ENCODE assay signal across 1 cellular context in genomic region chr10:110918633-110919348, GRCh38.
A peak's percentile ranks its signal among the peaks of the same experiment; 100 is the strongest.
TF ChIP-seq lines count a peak whose summit lies in the region.

BBIP1 (minus strand) TSS chr10:110919180; CDS start chr10:110918157, 1,023 bp downstream.

TF ChIP-seq in K562, 482 proteins besides CTCF, POLR2A, EP300 and RAD21 (continued from another document and continues in another):
- TF ChIP-seq FOXO4 (CRISPR knock-in tag; IDR thresholded peaks at IDR 0.05) (no peak), POLR2B (IDR thresholded peaks at IDR 0.05; ENCODE audit: low read depth, partially characterized antibody) (peak; percentile 71), NONO (IDR thresholded peaks at IDR 0.05; ENCODE audit: low read depth in 2 of 2, low read length in 1 of 2) (peak in 1 of 2 experiments; percentile 41; a peak in 1 of 4 replicates), GTF2E2 (tag; IDR thresholded peaks at IDR 0.05) (no peak), PHF20 (IDR thresholded peaks at IDR 0.05; ENCODE audit: partially characterized antibody) (peak; percentile 67), C11orf30 (IDR thresholded peaks at IDR 0.05; ENCODE audit: low read depth) (peak; percentile 40), ZNF23 (CRISPR knock-in tag; IDR thresholded peaks at IDR 0.05) (no peak), CUX1 (CRISPR knock-in tag; IDR thresholded peaks at IDR 0.05) (no peak), HDGF (IDR thresholded peaks at IDR 0.05) (no peak), ELF4 (CRISPR knock-in tag; IDR thresholded peaks at IDR 0.05) (no peak), BHLHE40 (IDR thresholded peaks at IDR 0.05; ENCODE audit: low read length) (no peak), PRMT5 (CRISPR knock-in tag; IDR thresholded peaks at IDR 0.05) (no peak), ZNF639 (CRISPR knock-in tag; conservative IDR thresholded peaks at IDR 0.05 in 1 of 2, IDR thresholded peaks at IDR 0.05 in 1 of 2) (no peak), SNIP1 (IDR thresholded peaks at IDR 0.05; ENCODE audit: low read depth) (peak; percentile 92), PATZ1 (CRISPR knock-in tag; IDR thresholded peaks at IDR 0.05; ENCODE audit: borderline replicate concordance) (peak; percentile 54; the same call in 1 of the 2 replicates), CREB3L1 (IDR thresholded peaks at IDR 0.05; ENCODE audit: borderline replicate concordance, low read depth) (peak; percentile 67; the same call in 1 of the 2 replicates), CEBPB (tag; IDR thresholded peaks at IDR 0.05) (0 out of 2 replicates have a peak, but pooled peaks have one; percentile 8), MAZ (CRISPR knock-in tag; conservative IDR thresholded peaks at IDR 0.05 in 1 of 2, IDR thresholded peaks at IDR 0.05 in 1 of 2) (peak in 1 of 2 experiments; percentile 43; a peak in 2 of 4 replicates), SIN3A (IDR thresholded peaks at IDR 0.05; ENCODE audit: borderline replicate concordance in 2 of 2, control insufficient read depth in 1 of 2, low read depth in 2 of 2, low read length in 2 of 2) (peak; percentile 1 to 69; a peak in 2 of 4 replicates), MTF1 (CRISPR knock-in tag; IDR thresholded peaks at IDR 0.05; ENCODE audit: borderline replicate concordance) (no peak), ATF1 (CRISPR knock-in tag; IDR thresholded peaks at IDR 0.05) (0 out of 2 replicates have a peak, but pooled peaks have one; percentile 22), ATF1 (tag; IDR thresholded peaks at IDR 0.05) (peak; percentile 93), ZNF449 (CRISPR knock-in tag; IDR thresholded peaks at IDR 0.05) (no peak), CHD1 (IDR thresholded peaks at IDR 0.05; ENCODE audit: low read length) (no peak), SRSF3 (IDR thresholded peaks at IDR 0.05; ENCODE audit: insufficient read depth, low read length) (no peak), RBM17 (IDR thresholded peaks at IDR 0.05; ENCODE audit: borderline replicate concordance, low read depth, low read length) (no peak), MYC (IDR thresholded peaks at IDR 0.05; ENCODE audit: low read depth, low read length) (no peak), MYC (CRISPR knock-in tag; IDR thresholded peaks at IDR 0.05; ENCODE audit: borderline replicate concordance, low read depth) (peak; percentile 39; the same call in 1 of the 2 replicates), SMAD4 (CRISPR knock-in tag; conservative IDR thresholded peaks at IDR 0.05) (peak; percentile 30; the same call in 1 of the 2 replicates), E2F3 (CRISPR knock-in tag; IDR thresholded peaks at IDR 0.05) (no peak), TSHZ1 (CRISPR knock-in tag; IDR thresholded peaks at IDR 0.05) (no peak), TGIF2 (CRISPR knock-in tag; IDR thresholded peaks at IDR 0.05) (no peak), ZNF76 (CRISPR knock-in tag; IDR thresholded peaks at IDR 0.05; ENCODE audit: borderline replicate concordance) (no peak), FOXK2 (conservative IDR thresholded peaks at IDR 0.05 in 1 of 2, IDR thresholded peaks at IDR 0.05 in 1 of 2; ENCODE audit: low read depth in 2 of 2) (peak; percentile 19 to 47; a peak in 1 of 4 replicates), ZNF583 (CRISPR knock-in tag; IDR thresholded peaks at IDR 0.05) (no peak), NCOA1 (IDR thresholded peaks at IDR 0.05; ENCODE audit: low read depth) (0 out of 2 replicates have a peak, but pooled peaks have one; percentile 54), NR2C2 (CRISPR knock-in tag; IDR thresholded peaks at IDR 0.05) (no peak), NR2C2 (tag; IDR thresholded peaks at IDR 0.05) (peak; percentile 78), ZNF3 (CRISPR knock-in tag; IDR thresholded peaks at IDR 0.05) (no peak), RAD51 (IDR thresholded peaks at IDR 0.05; ENCODE audit: borderline replicate concordance, low read depth) (no peak), TSC22D4 (tag; IDR thresholded peaks at IDR 0.05) (no peak), UBTF (IDR thresholded peaks at IDR 0.05; ENCODE audit: borderline replicate concordance in 1 of 2, low read depth in 2 of 2, low read length in 2 of 2) (0 out of 4 replicates have a peak, but pooled peaks of 1 of the 2 experiments have one; percentile 24), ZFX (CRISPR knock-in tag; IDR thresholded peaks at IDR 0.05) (peak; percentile 96)
